15 cellular contexts compared by ENCODE assay signal in the genomic region with DNA sequence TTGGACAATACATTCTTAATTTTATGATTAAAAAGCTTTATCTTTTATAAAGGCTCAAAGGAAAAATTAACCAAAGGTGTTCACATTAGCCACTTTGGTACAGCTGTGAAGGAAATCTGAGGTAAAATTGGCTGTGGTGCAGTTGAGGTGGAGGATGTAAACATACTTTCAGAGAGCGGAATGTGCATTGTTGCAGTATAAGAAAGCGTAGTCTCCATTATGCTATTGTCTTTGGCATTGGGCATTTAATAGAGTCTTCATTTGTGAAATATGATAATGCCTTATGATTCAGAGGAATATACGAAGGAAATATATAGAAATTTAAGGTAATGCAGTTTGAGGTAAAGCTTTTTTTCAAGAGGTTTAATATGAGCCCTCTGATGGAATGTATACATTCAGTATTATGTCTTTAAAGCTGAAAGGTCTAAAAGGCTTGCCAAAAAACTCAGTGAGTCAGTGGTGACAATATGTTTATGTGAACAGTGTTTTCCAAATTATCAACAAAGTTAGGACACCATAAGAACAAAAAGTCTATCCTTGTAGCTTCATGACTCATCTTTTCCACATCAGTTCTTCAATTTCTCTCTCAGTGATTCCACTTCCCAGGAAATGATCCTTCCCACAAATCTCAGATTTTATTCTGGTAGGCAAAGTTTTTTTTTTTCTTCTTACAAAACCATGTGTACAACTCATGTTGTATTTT. TPM values are rescaled to one million over a fixed set of nuclear protein-coding genes. Genes with fewer than 3 reads are reported as not detected.
DNase-seq lines count a peak whose midpoint lies in the region; ATAC-seq and TF ChIP-seq lines count a peak whose summit lies in the region.
"Had no signal": no experiment of that assay in that cellular context is flagged by ENCODE, and none has a peak within 500 bp of the region (broad histone marks: within the 10 kb centered on the region; RNA-seq: fewer than 3 reads in every experiment).

No MANE protein-coding gene starts in this region.

- CTCF ChIA-PET in AG04449 (lab: Yijun Ruan, JAX) = interaction anchor here (1.0 to 9.6 kb wide), 3 partner anchors 8 to 195 kb away, joined by 3 to 82 read pairs (median 5); no protein-coding TSS in a partner anchor

- no peak overlapping the region for H3K4me3 ChIP-seq in AG04449 (ENCODE audit: low read depth, low read length)
- H3K4me3 ChIP-seq: heart right ventricle, uterus had no signal

- DNase-seq in AG04449 (ENCODE audit: low read depth, low spot score) = peak; percentile 73
- DNase-seq in LHCN-M2 (ENCODE audit: low read depth) = peak; percentile 95
- peak; percentile 82 to 96 for DNase-seq in dermis microvascular lymphatic vessel endothelial cell (ENCODE audit: low read depth in 2 of 2)
- peak; percentile 89 for DNase-seq in non-pigmented ciliary epithelial cell (ENCODE audit: low read depth)
- DNase-seq in middle frontal gyrus (ENCODE audit: extremely low spot score, low spot score) = no peak
- DNase-seq in occipital lobe (lab: John Stamatoyannopoulos, UW) = no peak
- DNase-seq: activated CD4-positive, alpha-beta T cell treated with anti-CD3 and anti-CD28 coated beads, Interleukin-2, amount 50 U/mL, for 4 hours; activated naive CD8-positive, alpha-beta T cell treated with anti-CD3 and anti-CD28 coated beads, Interleukin-2, amount 50 U/mL, for 24 hours; CD4-positive, CD25-positive, alpha-beta regulatory T cell; heart right ventricle; naive B cell; NCI-H2029; uterus had no signal

- TF ChIP-seq CTCF in AG04449 (IDR thresholded peaks at IDR 0.05; ENCODE audit: insufficient read depth, low read length, missing control alignments) = no peak

- POLR2A ChIA-PET in AG04449 (lab: Yijun Ruan, JAX) = interaction anchor here (0.8 to 1.1 kb wide), 3 partner anchors 8 to 44 kb away, joined by 3 to 4 read pairs (median 4); partner anchors contain the start of gene UAP1

- ATAC-seq in HG03469 (IDR thresholded peaks at IDR 0.05; ENCODE audit: unreplicated experiment) (no peak), HG02623 (IDR thresholded peaks at IDR 0.05; ENCODE audit: unreplicated experiment) (no peak)
- ATAC-seq: activated naive CD8-positive, alpha-beta T cell treated with anti-CD3 and anti-CD28 coated beads, Interleukin-2, amount 50 U/mL, for 24 hours had no signal

RNA-seq across cellular contexts. Expression of gene DDR2, which starts 26.9 kb away (rescaled TPM):
- total RNA-seq in LHCN-M2 (2014; rRNA removed) (55.3 and 73.1 TPM in 2 replicates), dermis microvascular lymphatic vessel endothelial cell (2.1 and 10.8 TPM in 2 replicates), occipital lobe (7.5 TPM)
- 16.0 TPM for polyA plus RNA-seq in LHCN-M2 (2012)
- polyA plus RNA-seq: CD4-positive, CD25-positive, alpha-beta regulatory T cell had no signal

RNA-seq across cellular contexts. Expression of gene UAP1, which starts 43.9 kb away (rescaled TPM):
- total RNA-seq in LHCN-M2 (2014; rRNA removed) = 122 and 153 TPM in 2 replicates
- 94.0 TPM for polyA plus RNA-seq in LHCN-M2 (2012)
- total RNA-seq in dermis microvascular lymphatic vessel endothelial cell = 39.3 and 44.0 TPM in 2 replicates
- total RNA-seq in occipital lobe = 45.7 TPM

Comparison
In these comparisons a context has a peak if more than half of its experiments do, and no peak if none do; other contexts are left out.
1. DNase-seq: peak in AG04449 (single experiment), LHCN-M2 (single experiment), dermis microvascular lymphatic vessel endothelial cell (2 of 2) and non-pigmented ciliary epithelial cell (single experiment); none in middle frontal gyrus (single experiment) and occipital lobe (single experiment).